Comparison of ENCODE assay signal across 20 cellular contexts in the genomic region with DNA sequence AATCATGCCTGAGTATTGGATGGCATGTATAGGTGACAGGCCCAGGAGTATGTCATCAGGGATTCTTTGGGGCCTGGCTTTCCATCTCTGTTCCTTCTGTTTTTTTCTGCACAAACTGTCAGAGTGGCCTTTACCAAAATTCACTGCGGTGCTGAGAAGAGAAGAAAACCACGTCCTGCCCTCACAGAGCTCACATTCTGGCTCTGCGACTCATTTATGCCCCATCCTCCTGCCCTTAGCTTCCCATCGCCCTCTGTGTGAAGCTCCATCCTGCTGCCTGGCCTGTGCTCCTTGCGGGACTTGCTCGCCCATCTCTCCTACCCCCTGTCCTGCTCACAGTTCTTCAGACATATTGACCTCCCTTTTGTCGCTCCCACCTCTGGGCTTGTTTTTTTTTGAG.
A peak's percentile ranks its signal among the peaks of the same experiment; 100 is the strongest.
DNase-seq lines count a peak whose midpoint lies in the region; FAIRE-seq and TF ChIP-seq lines count a peak whose summit lies in the region.
"Had no signal": no experiment of that assay in that cellular context is flagged by ENCODE, and none has a peak within 500 bp of the region (broad histone marks: within the 10 kb centered on the region; RNA-seq: fewer than 3 reads in every experiment).

No MANE protein-coding gene starts in this region.

- no peak for DNase-seq in activated naive CD4-positive, alpha-beta T cell treated with anti-CD3 and anti-CD28 coated beads, Interleukin-2, amount 10 ng/mL, durations not matched to agents 7 days and 5 days
- DNase-seq in activated naive CD4-positive, alpha-beta T cell treated with Interleukin-2 at 50 U/mL for 16 hours: no peak
- no peak for DNase-seq in H1 (ENCODE audit: low read depth in 1 of 2, low spot score in 2 of 2)
- no peak for DNase-seq in nephron progenitor cell
- no peak for DNase-seq in ascending aorta (ENCODE audit: low spot score in 2 of 2)
- no peak for DNase-seq in cardiac septum (ENCODE audit: low spot score)
- no peak for DNase-seq in DMS 273 (lab: John Stamatoyannopoulos, UW; ENCODE audit: unreplicated experiment)
- DNase-seq in SHP77 (lab: John Stamatoyannopoulos, UW): no peak
- DNase-seq: 8988T, C1 segment of cervical spinal cord, DMS153, H9, KBM-7, MV-4-11, NCI-H1417 treated with DMSO at 0.1 percent for 48 hours, NCI-H1930, NCI-H2171, NCI-H748 treated with DMSO at 0.1 percent for 48 hours, OCI-M1, RPMI8226 had no signal

- no peak overlapping the region for H3K18ac ChIP-seq in H1 (ENCODE audit: extremely low read depth, low read length)

- no peak overlapping the region for H4K91ac ChIP-seq in H1 (replicated peaks; ENCODE audit: insufficient read length, low read length)

- TF ChIP-seq RAD21 in H1 (IDR thresholded peaks at IDR 0.05 in 1 of 2, conservative IDR thresholded peaks at IDR 0.05 in 1 of 2; ENCODE audit: low read depth in 2 of 2, low read length in 2 of 2): no peak

- no peak overlapping the region for H2BK12ac ChIP-seq in H1 (ENCODE audit: low read depth, low read length)

- no peak for TF ChIP-seq EP300 in H1 (IDR thresholded peaks at IDR 0.05; ENCODE audit: borderline replicate concordance in 1 of 2, low read depth in 2 of 2, low read length in 2 of 2)

- intact Hi-C loops in ascending aorta (cut with DNase I): no loop called here
- intact Hi-C loops in cardiac septum (cut with DNase I): no loop called here

- H3K9me3 ChIP-seq in H1 (ENCODE audit: insufficient read depth in 2 of 2, low read depth in 1 of 2, low read length in 1 of 2): no peaks in the 10 kb centered on the region
- no peaks in the 10 kb centered on the region for H3K9me3 ChIP-seq in ascending aorta

- H2BK120ac ChIP-seq in H1 (replicated peaks; ENCODE audit: low read depth, low read length): no peak overlapping the region

- no peaks in the 10 kb centered on the region for H3K36me3 Mint-ChIP-seq in activated naive CD4-positive, alpha-beta T cell treated with anti-CD3 and anti-CD28 coated beads, Interleukin-2, amount 10 ng/mL, durations not matched to agents 7 days and 5 days
- peaks cover 90% of the 10 kb centered on the region for H3K36me3 Mint-ChIP-seq in nephron progenitor cell (ENCODE audit: low read depth)

- H2BK5ac ChIP-seq in H1 (ENCODE audit: low read depth, low read length): no peak overlapping the region

- H2BK15ac ChIP-seq in H1 (ENCODE audit: low read length): no peak overlapping the region

- no peaks in the 10 kb centered on the region for H3K4me1 Mint-ChIP-seq in activated naive CD4-positive, alpha-beta T cell treated with anti-CD3 and anti-CD28 coated beads, Interleukin-2, amount 10 ng/mL, durations not matched to agents 7 days and 5 days
- peaks cover 59% of the 10 kb centered on the region for H3K4me1 Mint-ChIP-seq in nephron progenitor cell

- no peak overlapping the region for H3K56ac ChIP-seq in H1 (replicated peaks; ENCODE audit: insufficient read length, low read depth, low read length)

- H3K79me2 ChIP-seq in H1 (ENCODE audit: control insufficient read depth in 1 of 2, insufficient read depth in 2 of 2, low read length in 2 of 2): no peaks in the 10 kb centered on the region

- H3K79me1 ChIP-seq in H1 (ENCODE audit: low read depth, low read length): no peaks in the 10 kb centered on the region; the same call in 1 of the 2 replicates

- no peaks in the 10 kb centered on the region for H3K9me3 Mint-ChIP-seq in activated naive CD4-positive, alpha-beta T cell treated with anti-CD3 and anti-CD28 coated beads, Interleukin-2, amount 10 ng/mL, durations not matched to agents 7 days and 5 days
- H3K9me3 Mint-ChIP-seq in nephron progenitor cell: no peaks in the 10 kb centered on the region
- H3K9me3 Mint-ChIP-seq: H9 had no signal

- no peak for FAIRE-seq in H1 (lab: Jason Lieb, UNC)

- H3K4ac ChIP-seq in H1 (replicated peaks; ENCODE audit: insufficient read length, low read depth, low read length): peak overlapping the region; percentile 32

- H4K8ac ChIP-seq in H1 (ENCODE audit: extremely low read depth, insufficient read depth, low read length): no peak overlapping the region

- 95% methylated on average over 7 of the region's 7 CpGs; no CpG with 5 or more reads in 1 of the 2 experiments for WGBS in H1 (ENCODE audit: extremely low coverage in 1 of 2, insufficient coverage in 1 of 2, insufficient read length in 1 of 2, insufficient replicate concordance in 2 of 2, low coverage in 1 of 2, low lambda C conversion rate in 2 of 2, missing lambda C conversion rate in 1 of 2), 2 experiments

- H3K4me3 Mint-ChIP-seq in activated naive CD4-positive, alpha-beta T cell treated with anti-CD3 and anti-CD28 coated beads, Interleukin-2, amount 10 ng/mL, durations not matched to agents 7 days and 5 days: no peak overlapping the region
- H3K4me3 Mint-ChIP-seq in nephron progenitor cell: no peak overlapping the region
- H3K4me3 Mint-ChIP-seq: H9 had no signal

- H3K27me3 ChIP-seq in H1 (replicated peaks in 1 of 4; ENCODE audit: control insufficient read depth in 3 of 4, extremely low read depth in 1 of 4, insufficient read depth in 3 of 4, low read length in 3 of 4) (peaks cover 0 to 1% (median 0%) of the 10 kb centered on the region in 4 experiments; a peak in 1 of 7 replicates), ascending aorta (no peaks in the 10 kb centered on the region)

- 0 out of 8 replicates have a peak, but pooled peaks cover 0 to 4% (median 1%) of the 10 kb centered on the region in 4 experiments for H3K36me3 ChIP-seq in H1 (ENCODE audit: control insufficient read depth in 2 of 4, insufficient read depth in 4 of 4, low read length in 3 of 4)
- no peaks in the 10 kb centered on the region for H3K36me3 ChIP-seq in ascending aorta

- H4K20me1 ChIP-seq in H1 (replicated peaks in 1 of 2; ENCODE audit: control insufficient read depth in 1 of 2, insufficient read depth in 2 of 2, low read length in 2 of 2): no peaks in the 10 kb centered on the region

- H3K4me1 ChIP-seq in H1 (replicated peaks in 1 of 4; ENCODE audit: control insufficient read depth in 3 of 4, insufficient read depth in 4 of 4, low read length in 3 of 4): peaks cover 0 to 3% (median 1%) of the 10 kb centered on the region in 4 experiments; a peak in 3 of 7 replicates
- H3K4me1 ChIP-seq in ascending aorta: no peaks in the 10 kb centered on the region

- peak overlapping the region; percentile 5 for H3K27ac Mint-ChIP-seq in activated naive CD4-positive, alpha-beta T cell treated with anti-CD3 and anti-CD28 coated beads, Interleukin-2, amount 10 ng/mL, durations not matched to agents 7 days and 5 days
- peak overlapping the region; percentile 97 for H3K27ac Mint-ChIP-seq in nephron progenitor cell

- POLR2A ChIA-PET in H1 (lab: Charles Lee; ENCODE audit: partially characterized antibody): interaction anchor here (1.4 kb wide), 1 partner anchor 10 kb away, joined by 3 read pairs; no protein-coding TSS in a partner anchor

- H2AK5ac ChIP-seq in H1 (ENCODE audit: low read depth, low read length): no peak overlapping the region

- TF ChIP-seq POLR2A in H1 (IDR thresholded peaks at IDR 0.05; ENCODE audit: control extremely low read depth in 1 of 2, low read depth in 2 of 2, low read length in 2 of 2): no peak

- H3K27ac ChIP-seq in H1 (ENCODE audit: low read depth, low read length): no peak overlapping the region
- H3K27ac ChIP-seq in ascending aorta: no peak overlapping the region

- H3K14ac ChIP-seq in H1 (ENCODE audit: insufficient read length): no peak overlapping the region

- H3K4me3 ChIP-seq in H1 (ENCODE audit: extremely low read depth in 1 of 4, insufficient read depth in 2 of 4, low read depth in 3 of 4, low read length in 4 of 4): no peak overlapping the region
- no peak overlapping the region for H3K4me3 ChIP-seq in ascending aorta

- H3K27me3 Mint-ChIP-seq in activated naive CD4-positive, alpha-beta T cell treated with anti-CD3 and anti-CD28 coated beads, Interleukin-2, amount 10 ng/mL, durations not matched to agents 7 days and 5 days: no peaks in the 10 kb centered on the region
- no peaks in the 10 kb centered on the region for H3K27me3 Mint-ChIP-seq in nephron progenitor cell (ENCODE audit: low read depth, poor library complexity)

- H3K9ac ChIP-seq in H1 (replicated peaks in 1 of 4; ENCODE audit: extremely low read depth in 1 of 4, low read depth in 3 of 4, low read length in 3 of 4): no peak overlapping the region

- TF ChIP-seq CTCF in H1 (IDR thresholded peaks at IDR 0.05; ENCODE audit: control extremely low read depth in 1 of 3, insufficient read depth in 1 of 3, low read depth in 1 of 3, low read length in 3 of 3): no peak
- TF ChIP-seq CTCF in nephron progenitor cell (IDR thresholded peaks at IDR 0.05): no peak
- TF ChIP-seq CTCF in ascending aorta (IDR thresholded peaks at IDR 0.05): no peak

- no peak overlapping the region for H3K23ac ChIP-seq in H1 (ENCODE audit: insufficient read length)

- H3K4me2 ChIP-seq in H1 (ENCODE audit: insufficient read depth in 1 of 2, low read depth in 2 of 2, low read length in 2 of 2): no peak overlapping the region

- no peak overlapping the region for H2AFZ ChIP-seq in H1 (ENCODE audit: low read length)

- no peak overlapping the region for H4K5ac ChIP-seq in H1 (ENCODE audit: insufficient read length, low read depth, low read length)

- H3K23me2 ChIP-seq in H1 (ENCODE audit: low read depth, low read length): no peaks in the 10 kb centered on the region

- H2BK20ac ChIP-seq in H1 (ENCODE audit: low read length): no peak overlapping the region

- CTCF ChIA-PET in activated naive CD4-positive, alpha-beta T cell treated with anti-CD3 and anti-CD28 coated beads, Interleukin-2, amount 10 ng/mL, durations not matched to agents 7 days and 5 days (lab: Charles Lee): no interaction called here
- CTCF ChIA-PET in H1 (lab: Charles Lee; ENCODE audit: partially characterized antibody): interaction anchor here (0.7 to 1.7 kb wide), 5 partner anchors 13 to 151 kb away, joined by 3 to 4 read pairs (median 4); no protein-coding TSS in a partner anchor

TF ChIP-seq in H1, 55 proteins besides CTCF, POLR2A, EP300 and RAD21 (continues in another document):
- no peak for TF ChIP-seq RFX5 (IDR thresholded peaks at IDR 0.05; ENCODE audit: borderline replicate concordance, low read depth, low read length)
- no peak for TF ChIP-seq POLR2AphosphoS5 (IDR thresholded peaks at IDR 0.05; ENCODE audit: low read depth, low read length)
- no peak for TF ChIP-seq POU5F1 (IDR thresholded peaks at IDR 0.05; ENCODE audit: low read depth, low read length)
- TF ChIP-seq, protein P1, sequence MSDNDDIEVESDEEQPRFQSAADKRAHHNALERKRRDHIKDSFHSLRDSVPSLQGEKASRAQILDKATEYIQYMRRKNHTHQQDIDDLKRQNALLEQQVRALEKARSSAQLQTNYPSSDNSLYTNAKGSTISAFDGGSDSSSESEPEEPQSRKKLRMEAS (IDR thresholded peaks at IDR 0.05): no peak
- TF ChIP-seq SP1 (IDR thresholded peaks at IDR 0.05; ENCODE audit: low read depth, low read length): no peak
- no peak for TF ChIP-seq EGR1 (IDR thresholded peaks at IDR 0.05; ENCODE audit: borderline replicate concordance, low read depth, low read length)
- TF ChIP-seq TBP (IDR thresholded peaks at IDR 0.05; ENCODE audit: low read depth, low read length): no peak
